Comparison of ENCODE assay signal across 1 cellular context in the genomic region with DNA sequence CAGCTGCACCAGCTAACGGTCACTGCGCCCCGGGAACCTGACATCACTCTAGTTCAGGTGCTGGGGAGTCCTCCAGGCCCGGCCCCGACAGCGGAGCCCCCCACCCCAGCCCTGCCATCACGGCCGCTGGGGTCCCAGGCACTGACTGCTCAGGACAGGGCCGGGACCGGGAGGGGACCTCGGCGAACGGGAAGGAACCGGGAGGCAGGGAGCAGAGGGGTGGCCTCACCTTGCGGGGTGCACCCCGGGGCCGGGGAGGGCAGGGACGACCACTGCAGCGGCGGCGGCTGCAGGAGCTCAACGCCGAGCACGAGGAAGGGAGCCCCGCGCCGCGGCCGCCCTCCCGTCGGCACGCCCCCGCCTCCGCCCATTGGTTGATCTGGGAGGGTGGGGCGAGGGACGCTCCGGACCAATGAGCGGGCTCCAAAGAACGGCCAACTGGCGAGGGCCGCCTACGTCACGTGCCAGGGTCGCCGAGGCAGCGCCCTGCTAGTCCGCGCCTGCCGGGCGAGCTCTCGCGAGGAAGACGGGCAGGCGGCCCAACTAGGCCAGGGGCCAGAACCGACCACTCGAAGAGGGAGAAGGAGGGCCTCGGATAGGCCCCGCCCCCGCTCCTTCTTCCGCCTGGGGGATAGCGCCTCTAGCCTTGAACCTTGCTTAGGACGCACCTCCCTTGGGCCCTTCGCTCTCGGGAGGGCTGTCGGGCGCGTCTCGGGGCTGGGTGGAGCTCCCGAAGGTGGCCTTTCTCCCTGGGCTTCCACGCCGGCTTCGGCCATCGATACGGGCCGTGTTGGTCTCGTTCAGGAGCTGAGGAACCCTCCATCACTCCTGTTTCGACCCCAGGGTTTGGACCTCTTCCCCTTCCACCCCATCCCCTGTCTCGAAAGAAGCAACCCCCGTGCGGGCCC.
TF ChIP-seq lines count a peak whose summit lies in the region.

A gene (minus strand): TSS at position 320 of the 908 bp plus-strand sequence. CDS start 7,653 bp downstream, outside the sequence.

TF ChIP-seq in H1, 55 proteins besides CTCF, POLR2A, EP300 and RAD21 (continued from another document):
- TF ChIP-seq YY1 (IDR thresholded peaks at IDR 0.05; ENCODE audit: low read depth, low read length): 0 out of 2 replicates have a peak, but pooled peaks have one; percentile 27
